ENCODE assay signal across 17 cellular contexts in the genomic region with DNA sequence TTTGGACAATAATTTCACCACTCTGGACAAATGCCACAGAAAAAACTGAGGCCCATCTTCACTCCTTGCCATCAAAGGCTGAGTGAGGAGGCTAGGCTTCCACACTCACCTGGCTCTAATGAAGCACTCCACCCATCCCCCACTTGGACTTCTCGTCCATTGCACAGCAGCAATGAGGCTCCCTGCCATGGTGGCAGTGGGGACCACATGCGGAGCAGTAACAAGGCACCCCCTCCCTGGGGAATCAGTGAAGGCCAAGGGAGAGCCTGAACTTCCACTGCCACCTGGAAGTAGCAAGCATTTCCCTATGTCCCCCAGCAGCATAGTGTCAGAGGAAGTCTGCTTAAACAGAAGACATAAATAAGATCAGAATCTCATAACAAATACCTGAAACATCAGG. TPM values are rescaled to one million over a fixed set of nuclear protein-coding genes. Genes with fewer than 3 reads are reported as not detected.
DNase-seq lines count a peak whose midpoint lies in the region; ATAC-seq and TF ChIP-seq lines count a peak whose summit lies in the region.
"Had no signal": no experiment of that assay in that cellular context is flagged by ENCODE, and none has a peak within 500 bp of the region (broad histone marks: within the 10 kb centered on the region; RNA-seq: fewer than 3 reads in every experiment).

No MANE protein-coding gene starts in this region.

- no peak for ATAC-seq in CD4-positive, alpha-beta T cell (ENCODE audit: poor library complexity)
- no peak for ATAC-seq in T-helper 17 cell
- ATAC-seq in activated CD8-positive, alpha-beta memory T cell treated with anti-CD3 and anti-CD28 coated beads, Interleukin-2, amount 10 ng/mL, durations not matched to agents 7 days and 5 days: no peak
- ATAC-seq: GM12878 had no signal

- CTCF ChIA-PET in CD4-positive, alpha-beta T cell (lab: Charles Lee): interaction anchor here (3.1 kb wide), 1 partner anchor 8 kb away, joined by 14 read pairs; no protein-coding TSS in a partner anchor
- CTCF ChIA-PET in activated CD8-positive, alpha-beta memory T cell treated with anti-CD3 and anti-CD28 coated beads, Interleukin-2, amount 10 ng/mL, durations not matched to agents 7 days and 5 days (lab: Charles Lee): interaction anchor here (0.8 to 2.5 kb wide), 3 partner anchors 9 to 244 kb away, joined by 3 to 9 read pairs (median 7); no protein-coding TSS in a partner anchor
- CTCF ChIA-PET in activated CD4-positive, alpha-beta memory T cell treated with anti-CD3 and anti-CD28 coated beads for 36 hours (lab: Charles Lee): interaction anchor here (3.4 kb wide), 1 partner anchor 135 kb away, joined by 20 read pairs; no protein-coding TSS in a partner anchor

- H3K4me2 ChIP-seq in Karpas-422 (ENCODE audit: low read depth, low read length, poor library complexity, severe bottlenecking): no peak overlapping the region
- H3K4me2 ChIP-seq: BLaER1 treated with 17β-estradiol and CSF1 and Interleukin-3, amounts not matched to agents 10 nM and 100 nM had no signal

- TF ChIP-seq CTCF in CD4-positive, alpha-beta T cell (IDR thresholded peaks at IDR 0.05): no peak
- no peak for TF ChIP-seq CTCF in chondrocyte (IDR thresholded peaks at IDR 0.05)

- H3K27ac Mint-ChIP-seq in CD4-positive, alpha-beta T cell: peak overlapping the region; percentile 94
- H3K27ac Mint-ChIP-seq in T-helper 17 cell (peak overlapping the region; percentile 61), chondrocyte (ENCODE audit: unreplicated experiment) (peak overlapping the region; percentile 53)
- H3K27ac Mint-ChIP-seq in activated CD8-positive, alpha-beta memory T cell treated with anti-CD3 and anti-CD28 coated beads, Interleukin-2, amount 10 ng/mL, durations not matched to agents 7 days and 5 days: no peak overlapping the region
- no peak overlapping the region for H3K27ac Mint-ChIP-seq in activated CD4-positive, alpha-beta memory T cell treated with anti-CD3 and anti-CD28 coated beads for 36 hours
- H3K27ac Mint-ChIP-seq: H9 had no signal

- no peaks in the 10 kb centered on the region for H3K9me3 Mint-ChIP-seq in CD4-positive, alpha-beta T cell
- H3K9me3 Mint-ChIP-seq in chondrocyte (ENCODE audit: low read depth): no peaks in the 10 kb centered on the region
- H3K9me3 Mint-ChIP-seq in activated CD8-positive, alpha-beta memory T cell treated with anti-CD3 and anti-CD28 coated beads, Interleukin-2, amount 10 ng/mL, durations not matched to agents 7 days and 5 days (ENCODE audit: low read depth): no peaks in the 10 kb centered on the region
- H3K9me3 Mint-ChIP-seq in activated CD4-positive, alpha-beta memory T cell treated with anti-CD3 and anti-CD28 coated beads for 36 hours: no peaks in the 10 kb centered on the region
- H3K9me3 Mint-ChIP-seq: CD8-positive, alpha-beta memory T cell; H9 had no signal

- POLR2A ChIA-PET in CD4-positive, alpha-beta T cell (lab: Charles Lee): no interaction called here
- POLR2A ChIA-PET in activated CD4-positive, alpha-beta memory T cell treated with anti-CD3 and anti-CD28 coated beads for 36 hours (lab: Charles Lee): no interaction called here

- H3K36me3 ChIP-seq in Karpas-422 (ENCODE audit: insufficient read depth, low read length): 0 out of 2 replicates have a peak, but pooled peaks cover under 1% of the 10 kb centered on the region

- H3K9me3 ChIP-seq in CD4-positive, alpha-beta T cell (ENCODE audit: control insufficient read depth, low read length): no peaks in the 10 kb centered on the region
- H3K9me3 ChIP-seq in Karpas-422 (ENCODE audit: low read length) (no peaks in the 10 kb centered on the region), T-helper 17 cell (ENCODE audit: control insufficient read depth, low read length, poor library complexity, severe bottlenecking) (no peaks in the 10 kb centered on the region)
- H3K9me3 ChIP-seq: BLaER1 treated with 17β-estradiol and CSF1 and Interleukin-3, amounts not matched to agents 10 nM and 100 nM had no signal

- H3K79me2 ChIP-seq in Karpas-422 (ENCODE audit: low read length): peaks cover 28% of the 10 kb centered on the region

- H3K27me3 ChIP-seq in CD4-positive, alpha-beta T cell (ENCODE audit: control insufficient read depth, insufficient read depth, low read length): peaks cover 5% of the 10 kb centered on the region
- no peaks in the 10 kb centered on the region for H3K27me3 ChIP-seq in Karpas-422 (ENCODE audit: low read length)
- H3K27me3 ChIP-seq: BLaER1 treated with 17β-estradiol and CSF1 and Interleukin-3, amounts not matched to agents 10 nM and 100 nM had no signal

- no peak overlapping the region for H3K4me3 Mint-ChIP-seq in CD4-positive, alpha-beta T cell
- H3K4me3 Mint-ChIP-seq in T-helper 17 cell (no peak overlapping the region), chondrocyte (ENCODE audit: unreplicated experiment) (no peak overlapping the region)
- no peak overlapping the region for H3K4me3 Mint-ChIP-seq in activated CD8-positive, alpha-beta memory T cell treated with anti-CD3 and anti-CD28 coated beads, Interleukin-2, amount 10 ng/mL, durations not matched to agents 7 days and 5 days
- H3K4me3 Mint-ChIP-seq in activated CD4-positive, alpha-beta memory T cell treated with anti-CD3 and anti-CD28 coated beads for 36 hours: no peak overlapping the region
- H3K4me3 Mint-ChIP-seq: H9 had no signal

- no peak overlapping the region for H3K4me3 ChIP-seq in Karpas-422 (ENCODE audit: low read length)
- H3K4me3 ChIP-seq: BLaER1 treated with 17β-estradiol and CSF1 and Interleukin-3, amounts not matched to agents 10 nM and 100 nM; GM12878 had no signal

- no peaks in the 10 kb centered on the region for H3K9me2 ChIP-seq in Karpas-422 (replicated peaks; ENCODE audit: insufficient read depth, low read length)

- H3K27ac ChIP-seq in CD4-positive, alpha-beta T cell (ENCODE audit: low read depth, low read length): no peak overlapping the region
- no peak overlapping the region for H3K27ac ChIP-seq in Karpas-422 (ENCODE audit: low read length)
- H3K27ac ChIP-seq: BLaER1 treated with 17β-estradiol and CSF1 and Interleukin-3, amounts not matched to agents 10 nM and 100 nM had no signal

- H3K9ac ChIP-seq in Karpas-422 (ENCODE audit: low read length): no peak overlapping the region
- H3K9ac ChIP-seq: BLaER1 treated with 17β-estradiol and CSF1 and Interleukin-3, amounts not matched to agents 10 nM and 100 nM had no signal

- peak overlapping the region; percentile 93; the same call in 1 of the 2 replicates for H2AFZ ChIP-seq in Karpas-422 (ENCODE audit: low read length)

- peaks cover 36% of the 10 kb centered on the region for H3K4me1 Mint-ChIP-seq in CD4-positive, alpha-beta T cell (ENCODE audit: low read depth)
- H3K4me1 Mint-ChIP-seq in T-helper 17 cell: peaks cover 26% of the 10 kb centered on the region
- peaks cover 26% of the 10 kb centered on the region for H3K4me1 Mint-ChIP-seq in chondrocyte (ENCODE audit: low read depth)
- H3K4me1 Mint-ChIP-seq in activated CD8-positive, alpha-beta memory T cell treated with anti-CD3 and anti-CD28 coated beads, Interleukin-2, amount 10 ng/mL, durations not matched to agents 7 days and 5 days: peaks cover 32% of the 10 kb centered on the region
- peaks cover 30% of the 10 kb centered on the region for H3K4me1 Mint-ChIP-seq in activated CD4-positive, alpha-beta memory T cell treated with anti-CD3 and anti-CD28 coated beads for 36 hours (ENCODE audit: low read depth)

- no peaks in the 10 kb centered on the region for H4K20me1 ChIP-seq in Karpas-422 (ENCODE audit: insufficient read depth, low read depth, low read length)

- H3K27me3 Mint-ChIP-seq in CD4-positive, alpha-beta T cell: no peaks in the 10 kb centered on the region
- H3K27me3 Mint-ChIP-seq in T-helper 17 cell (no peaks in the 10 kb centered on the region), chondrocyte (ENCODE audit: low read depth) (no peaks in the 10 kb centered on the region)
- H3K27me3 Mint-ChIP-seq in activated CD8-positive, alpha-beta memory T cell treated with anti-CD3 and anti-CD28 coated beads, Interleukin-2, amount 10 ng/mL, durations not matched to agents 7 days and 5 days: no peaks in the 10 kb centered on the region
- H3K27me3 Mint-ChIP-seq in activated CD4-positive, alpha-beta memory T cell treated with anti-CD3 and anti-CD28 coated beads for 36 hours: peaks cover 2% of the 10 kb centered on the region
- H3K27me3 Mint-ChIP-seq: B cell had no signal

- intact Hi-C loops in CD4-positive, alpha-beta T cell (cut with DNase I, micrococcal nuclease): loop anchor here in 1 of 2 experiments (5.0 to 10.0 kb wide), 4 partner anchors 240 to 900 kb away; partner anchors contain the start of genes NSRP1 and TEFM
- intact Hi-C loops in activated CD4-positive, alpha-beta memory T cell treated with anti-CD3 and anti-CD28 coated beads for 36 hours (cut with micrococcal nuclease): loop anchor here (5.0 to 10.0 kb wide), 3 partner anchors 113 to 358 kb away; partner anchors contain the start of gene NSRP1

- peaks cover 24% of the 10 kb centered on the region for H3K4me1 ChIP-seq in Karpas-422 (ENCODE audit: low read length)

- peaks cover 20% of the 10 kb centered on the region for H3K36me3 Mint-ChIP-seq in CD4-positive, alpha-beta T cell (ENCODE audit: low read depth)
- H3K36me3 Mint-ChIP-seq in T-helper 17 cell (ENCODE audit: low read depth) (peaks cover 5% of the 10 kb centered on the region), chondrocyte (ENCODE audit: low read depth) (peaks cover 1% of the 10 kb centered on the region)
- H3K36me3 Mint-ChIP-seq in activated CD8-positive, alpha-beta memory T cell treated with anti-CD3 and anti-CD28 coated beads, Interleukin-2, amount 10 ng/mL, durations not matched to agents 7 days and 5 days: peaks cover 13% of the 10 kb centered on the region
- H3K36me3 Mint-ChIP-seq in activated CD4-positive, alpha-beta memory T cell treated with anti-CD3 and anti-CD28 coated beads for 36 hours: peaks cover 6% of the 10 kb centered on the region

- no peak for DNase-seq in CD4-positive, alpha-beta T cell
- DNase-seq in Karpas-422: no peak
- DNase-seq in T-helper 17 cell: no peak
- DNase-seq in chondrocyte (ENCODE audit: low spot score): no peak
- no peak for DNase-seq in activated CD8-positive, alpha-beta memory T cell treated with anti-CD3 and anti-CD28 coated beads, Interleukin-2, amount 10 ng/mL, durations not matched to agents 7 days and 5 days
- DNase-seq in activated gamma-delta T cell (lab: John Stamatoyannopoulos, UW): no peak
- no peak for DNase-seq in activated CD4-positive, alpha-beta memory T cell treated with anti-CD3 and anti-CD28 coated beads for 36 hours
- DNase-seq: CD8-positive, alpha-beta memory T cell; COR-L47; DMS 273 treated with DMSO at 0.1 percent for 48 hours; DMS53; DND-41; EL; H9 had no signal

RNA-seq across cellular contexts. Expression of gene GOSR1, which starts 2.0 kb away (rescaled TPM):
- total RNA-seq in CD4-positive, alpha-beta T cell: 10 to 100 TPM; 43.2 to 45.6 TPM
- 18.6 and 31.5 TPM in 2 replicates for total RNA-seq in Karpas-422 (2014; rRNA removed; shearing (Covaris generic); ENCODE audit: low replicate concordance)
- total RNA-seq in T-helper 17 cell (10 to 100 TPM; 42.8 to 51.1 TPM), chondrocyte (46.4 to 59.4 TPM (median 47.5 TPM) in 3 replicates)
- total RNA-seq in activated CD8-positive, alpha-beta memory T cell treated with anti-CD3 and anti-CD28 coated beads, Interleukin-2, amount 10 ng/mL, durations not matched to agents 7 days and 5 days: 10 to 100 TPM; 45.3 to 49.3 TPM
- total RNA-seq in activated CD4-positive, alpha-beta memory T cell treated with anti-CD3 and anti-CD28 coated beads for 36 hours: 10 to 100 TPM; 39.0 to 39.9 TPM

Comparison
In these comparisons a context has a peak if more than half of its experiments do, and no peak if none do; other contexts are left out.
1. H3K27ac Mint-ChIP-seq: peak in CD4-positive, alpha-beta T cell (single experiment), T-helper 17 cell (single experiment) and chondrocyte (single experiment); none in activated CD8-positive, alpha-beta memory T cell treated with anti-CD3 and anti-CD28 coated beads, Interleukin-2, amount 10 ng/mL, durations not matched to agents 7 days and 5 days (single experiment) and activated CD4-positive, alpha-beta memory T cell treated with anti-CD3 and anti-CD28 coated beads for 36 hours (single experiment).